8 cellular contexts compared by ENCODE assay signal in genomic region chr14:88825503-88825902, GRCh38. TPM values are rescaled to one million over a fixed set of nuclear protein-coding genes. Genes with fewer than 3 reads are reported as not detected.
A peak's percentile ranks its signal among the peaks of the same experiment; 100 is the strongest.
DNase-seq lines count a peak whose midpoint lies in the region; ATAC-seq, FAIRE-seq and TF ChIP-seq lines count a peak whose summit lies in the region.

No MANE protein-coding gene starts in this region.

- H3K36me3 ChIP-seq in BE2C, result peaks cover 6% of the 10 kb centered on the region

- H3K4me1 Mint-ChIP-seq in MCF 10A (ENCODE audit: insufficient read depth, unreplicated experiment), result peaks cover 13% of the 10 kb centered on the region
- H3K4me1 Mint-ChIP-seq in naive thymus-derived CD8-positive, alpha-beta T cell, result peaks cover 6 to 15% (median 12%) of the 10 kb centered on the region in 4 donors

- peak overlapping the region; percentile 72 for H3K4me3 Mint-ChIP-seq in MCF 10A (ENCODE audit: unreplicated experiment)
- peak overlapping the region in 9 of 10 donors; percentile 8 to 95 (median 88) for H3K4me3 Mint-ChIP-seq in naive thymus-derived CD8-positive, alpha-beta T cell

- no peaks in the 10 kb centered on the region for H3K9me3 ChIP-seq in BE2C

- peaks cover 19% of the 10 kb centered on the region for H3K4me1 ChIP-seq in BE2C

- no peak for ATAC-seq in naive thymus-derived CD8-positive, alpha-beta T cell
- ATAC-seq in HG02938 (IDR thresholded peaks at IDR 0.05; ENCODE audit: unreplicated experiment), result no peak

- CTCF ChIA-PET in MCF 10A (lab: Yijun Ruan, JAX), result interaction anchor here (0.6 to 1.8 kb wide), 5 partner anchors 14 to 1963 kb away, joined by 3 to 12 read pairs (median 3); partner anchors contain the start of gene EML5

- FAIRE-seq in GM12891 (lab: Jason Lieb, UNC), result no peak

- DNase-seq in BE2C (no peak), LNCaP clone FGC (ENCODE audit: low read depth) (no peak), MCF 10A (ENCODE audit: unreplicated experiment) (no peak), pons (ENCODE audit: low spot score) (no peak), foreskin melanocyte (no peak), GM12891 (ENCODE audit: insufficient read length, low spot score) (no peak)
- DNase-seq in naive thymus-derived CD8-positive, alpha-beta T cell, result no peak

- no TSS peak for BruUV-seq in MCF 10A (replicated peaks; lab: Mats Ljungman, UMichigan)

- no peak for TF ChIP-seq CTCF in BE2C (IDR thresholded peaks at IDR 0.05; ENCODE audit: low read depth, low read length)
- TF ChIP-seq CTCF in LNCaP clone FGC (IDR thresholded peaks at IDR 0.05; ENCODE audit: control insufficient read depth, extremely low read depth, insufficient read depth), result no peak
- no peak for TF ChIP-seq CTCF in MCF 10A (IDR thresholded peaks at IDR 0.05; ENCODE audit: unreplicated experiment)

- no peak for TF ChIP-seq POLR2A in GM12891 (IDR thresholded peaks at IDR 0.05; ENCODE audit: low read depth, low read length)

- H3K4me3 ChIP-seq in BE2C (ENCODE audit: low read depth, low read length) (peak overlapping the region; percentile 90), LNCaP clone FGC (ENCODE audit: low read depth, low read length) (peak overlapping the region; percentile 61)

- H3K27me3 Mint-ChIP-seq in MCF 10A (ENCODE audit: insufficient read depth, unreplicated experiment), result no peaks in the 10 kb centered on the region
- H3K27me3 Mint-ChIP-seq in naive thymus-derived CD8-positive, alpha-beta T cell, result peaks cover 0 to 3% (median under 1%) of the 10 kb centered on the region in 5 donors

- no peaks in the 10 kb centered on the region for H3K9me3 Mint-ChIP-seq in MCF 10A (ENCODE audit: unreplicated experiment)
- H3K9me3 Mint-ChIP-seq in naive thymus-derived CD8-positive, alpha-beta T cell, result no peaks in the 10 kb centered on the region

- H3K27me3 ChIP-seq in BE2C, result no peaks in the 10 kb centered on the region

- peak overlapping the region; percentile 100 for H3K27ac Mint-ChIP-seq in MCF 10A (ENCODE audit: low read depth, unreplicated experiment)
- peak overlapping the region in 6 of 10 donors; percentile 26 to 99 (median 86) for H3K27ac Mint-ChIP-seq in naive thymus-derived CD8-positive, alpha-beta T cell

- intact Hi-C loops in MCF 10A (cut with micrococcal nuclease), result no loop called here

- peaks cover 6% of the 10 kb centered on the region for H3K36me3 Mint-ChIP-seq in MCF 10A (ENCODE audit: insufficient read depth, unreplicated experiment)
- no peaks in the 10 kb centered on the region for H3K36me3 Mint-ChIP-seq in naive thymus-derived CD8-positive, alpha-beta T cell

- POLR2A ChIA-PET in MCF 10A (lab: Yijun Ruan, JAX), result interaction anchor here (0.7 to 2.9 kb wide), 21 partner anchors 8 to 1131 kb away, joined by 3 to 50 read pairs (median 3); partner anchors contain the start of gene EML5
- POLR2A ChIA-PET in naive thymus-derived CD8-positive, alpha-beta T cell (lab: Charles Lee), result interaction anchor here (2.5 kb wide), 1 partner anchor 33 kb away, joined by 21 read pairs; the partner anchor contains the start of gene EML5

TF ChIP-seq in GM12891, 5 proteins besides CTCF, POLR2A, EP300 and RAD21:
- TF ChIP-seq TAF1 (IDR thresholded peaks at IDR 0.05; ENCODE audit: low read depth, low read length) (no peak), POLR2AphosphoS5 (IDR thresholded peaks at IDR 0.05; ENCODE audit: low read depth, low read length) (no peak), PAX5 (IDR thresholded peaks at IDR 0.05; ENCODE audit: insufficient read depth, low read length, severe bottlenecking) (no peak), POU2F2 (IDR thresholded peaks at IDR 0.05; ENCODE audit: low read depth, low read length) (no peak), SPI1 (IDR thresholded peaks at IDR 0.05; ENCODE audit: low read depth, low read length) (no peak)

RNA-seq across cellular contexts. Expression of gene TTC8, which starts 1.1 kb away (rescaled TPM):
- 86.6 TPM for polyA plus RNA-seq in BE2C (2012; ENCODE audit: insufficient read depth, insufficient read length, low read depth)
- 20.9 and 23.9 TPM in 2 replicates for total RNA-seq in MCF 10A (2022)
- total RNA-seq in naive thymus-derived CD8-positive, alpha-beta T cell, result 1 to 10 TPM; 3.7 to 3.8 TPM
- polyA plus RNA-seq in naive thymus-derived CD8-positive, alpha-beta T cell, result 1 to 10 TPM; 1.2 to 1.8 (median 1.5) TPM
- 1.4 TPM for polyA plus RNA-seq in GM12891 (2012; ENCODE audit: low read depth, missing spikeins)

RNA-seq across cellular contexts. Expression of gene EML5, which starts 32.8 kb away (rescaled TPM):
- polyA plus RNA-seq in BE2C (2012; ENCODE audit: insufficient read depth, insufficient read length, low read depth), result 14.0 TPM
- 0.37 and 0.54 TPM in 2 replicates for total RNA-seq in MCF 10A (2022)
- total RNA-seq in naive thymus-derived CD8-positive, alpha-beta T cell, result 1 to 10 TPM; 7.3 to 7.5 TPM
- 1 to 10 TPM in 1 of 3 donors, under 1 TPM in 2; 0.23 to 1.1 (median 0.76) TPM for polyA plus RNA-seq in naive thymus-derived CD8-positive, alpha-beta T cell
- polyA plus RNA-seq in GM12891 (2012; ENCODE audit: low read depth, missing spikeins), result 0.03 TPM
